In genomic region chr1:11893907-11894251, GRCh38 we compare ENCODE assay signal across 8 cellular contexts. TPM values are rescaled to one million over a fixed set of nuclear protein-coding genes. Genes with fewer than 3 reads are reported as not detected.
A peak's percentile ranks its signal among the peaks of the same experiment; 100 is the strongest.
DNase-seq lines count a peak whose midpoint lies in the region; ATAC-seq and TF ChIP-seq lines count a peak whose summit lies in the region.

No MANE protein-coding gene starts in this region.

- H3K27ac ChIP-seq in RWPE2 (ENCODE audit: poor library complexity, severe bottlenecking): no peak overlapping the region

- no peaks in the 10 kb centered on the region for H3K4me1 ChIP-seq in RWPE2 (ENCODE audit: insufficient read depth, poor library complexity, severe bottlenecking)

- intact Hi-C loops in Right ventricle myocardium superior (cut with DNase I): loop anchor here (1.0 kb wide), 1 partner anchor 55 kb away; no protein-coding TSS in a partner anchor

- H3K4me3 ChIP-seq in RWPE2 (ENCODE audit: severe bottlenecking) (no peak overlapping the region), retinal pigment epithelial cell (ENCODE audit: low read length) (no peak overlapping the region)

- H3K27me3 ChIP-seq in RWPE2 (ENCODE audit: insufficient read depth, poor library complexity, severe bottlenecking): peaks cover 16% of the 10 kb centered on the region

- H3K36me3 ChIP-seq in RWPE2 (ENCODE audit: low read depth): no peaks in the 10 kb centered on the region

- DNase-seq in DMS53 (lab: John Stamatoyannopoulos, UW) (peak; percentile 82), HuH-7 (ENCODE audit: low spot score) (peak; percentile 94), RWPE2 (ENCODE audit: low spot score) (no peak), Right ventricle myocardium superior (peak; percentile 76), retinal pigment epithelial cell (ENCODE audit: low read depth) (no peak), dedifferentiated amniotic fluid mesenchymal stem cell (ENCODE audit: extremely low spot score) (no peak)
- peak; percentile 13 to 65 (median 40) for DNase-seq in activated naive CD4-positive, alpha-beta T cell (lab: John Stamatoyannopoulos, UW)

- ATAC-seq in RWPE2 (ENCODE audit: low read depth) (peak; percentile 88), Right ventricle myocardium superior (ENCODE audit: poor library complexity) (peak; percentile 95), GM18498 (IDR thresholded peaks at IDR 0.05; ENCODE audit: unreplicated experiment) (no peak)

- H3K9me3 ChIP-seq in RWPE2 (ENCODE audit: severe bottlenecking): no peaks in the 10 kb centered on the region

- TF ChIP-seq CTCF in RWPE2 (IDR thresholded peaks at IDR 0.05; ENCODE audit: poor library complexity, severe bottlenecking) (peak; percentile 85), retinal pigment epithelial cell (conservative IDR thresholded peaks at IDR 0.05; ENCODE audit: low read depth, low read length) (peak; percentile 99)

RNA-seq across cellular contexts. Expression of gene KIAA2013, which starts 32.3 kb away (rescaled TPM):
- 31.6 TPM for total RNA-seq in Right ventricle myocardium superior

RNA-seq across cellular contexts. Expression of gene NPPB, which starts 35.1 kb away (rescaled TPM):
- total RNA-seq in Right ventricle myocardium superior: 5.1 TPM

RNA-seq across cellular contexts. Expression of gene PLOD1, which starts 40.6 kb away (rescaled TPM):
- 66.1 TPM for total RNA-seq in Right ventricle myocardium superior

RNA-seq across cellular contexts. Expression of gene NPPA, which starts 46.3 kb away (rescaled TPM):
- 25.3 TPM for total RNA-seq in Right ventricle myocardium superior

Comparison
In these comparisons a context has a peak if more than half of its experiments do, and no peak if none do; other contexts are left out.
1. DNase-seq: peak in DMS53 (single experiment), HuH-7 (single experiment), activated naive CD4-positive, alpha-beta T cell (4 of 4) and Right ventricle myocardium superior (single experiment); none in RWPE2 (single experiment), retinal pigment epithelial cell (single experiment) and dedifferentiated amniotic fluid mesenchymal stem cell (single experiment).